8 cellular contexts compared by ENCODE assay signal in genomic region chr2:80326214-80326613, GRCh38. TPM values are rescaled to one million over a fixed set of nuclear protein-coding genes. Genes with fewer than 3 reads are reported as not detected.
DNase-seq lines count a peak whose midpoint lies in the region; ATAC-seq and TF ChIP-seq lines count a peak whose summit lies in the region.

No MANE protein-coding gene starts in this region.

- peak; percentile 2 for DNase-seq in HFF-Myc (ENCODE audit: extremely low read depth, low read depth)
- DNase-seq in RPMI7951 (ENCODE audit: low read depth) = peak; percentile 5
- DNase-seq in Right ventricle myocardium superior = no peak
- no peak for DNase-seq in effector memory CD8-positive, alpha-beta T cell
- DNase-seq in UCSD-AML1 (lab: John Stamatoyannopoulos, UW; ENCODE audit: unreplicated experiment) = no peak
- no peak for DNase-seq in GOT3 (lab: John Stamatoyannopoulos, UW)

- no peaks in the 10 kb centered on the region for H3K27me3 Mint-ChIP-seq in effector memory CD8-positive, alpha-beta T cell

- peaks cover 0 to 8% of the 10 kb centered on the region in 2 donors for H3K9me3 Mint-ChIP-seq in effector memory CD8-positive, alpha-beta T cell

- H3K4me3 ChIP-seq in HFF-Myc (replicated peaks; ENCODE audit: low read depth, low read length) = no peak overlapping the region

- no peak overlapping the region for H3K27ac ChIP-seq in 22Rv1

- no peak overlapping the region for H3K27ac Mint-ChIP-seq in effector memory CD8-positive, alpha-beta T cell

- ATAC-seq in Right ventricle myocardium superior (ENCODE audit: poor library complexity) (peak; percentile 76), HG03442 (IDR thresholded peaks at IDR 0.05; ENCODE audit: unreplicated experiment) (no peak)
- ATAC-seq in effector memory CD8-positive, alpha-beta T cell (replicated peaks) = no peak

- H3K4me1 Mint-ChIP-seq in effector memory CD8-positive, alpha-beta T cell (ENCODE audit: low read depth in 2 of 2) = no peaks in the 10 kb centered on the region

- TF ChIP-seq CTCF in 22Rv1 (IDR thresholded peaks at IDR 0.05) (peak; percentile 67), HFF-Myc (IDR thresholded peaks at IDR 0.05; ENCODE audit: low read depth, low read length, missing control alignments) (peak; percentile 28)

- no peaks in the 10 kb centered on the region for H3K36me3 Mint-ChIP-seq in effector memory CD8-positive, alpha-beta T cell (ENCODE audit: insufficient read depth)

- no peak overlapping the region for H3K4me3 Mint-ChIP-seq in effector memory CD8-positive, alpha-beta T cell

- intact Hi-C loops in Right ventricle myocardium superior (cut with DNase I) = loop anchor here (2.0 to 10.0 kb wide), 2 partner anchors 173 to 251 kb away; no protein-coding TSS in a partner anchor

RNA-seq across cellular contexts. Expression of gene LRRTM1, which starts 21.7 kb away (rescaled TPM):
- total RNA-seq in RPMI7951 (2014; rRNA removed; shearing (Covaris generic)) = not detected in 2 replicates
- total RNA-seq in Right ventricle myocardium superior = 0.30 TPM

Comparison
In these comparisons a context has a peak if more than half of its experiments do, and no peak if none do; other contexts are left out.
1. DNase-seq: peak in HFF-Myc (single experiment) and RPMI7951 (single experiment); none in Right ventricle myocardium superior (single experiment), effector memory CD8-positive, alpha-beta T cell (0 of 3), UCSD-AML1 (single experiment) and GOT3 (single experiment).